ENCODE assay signal across 1 cellular context in genomic region chrX:100654256-100654655, GRCh38.
TF ChIP-seq lines count a peak whose summit lies in the region.

No MANE protein-coding gene starts in this region.

TF ChIP-seq in WTC11, 78 proteins besides CTCF, POLR2A, EP300 and RAD21 (continued from another document):
- TF ChIP-seq USF2 (CRISPR knock-in tag; IDR thresholded peaks at IDR 0.05) (peak; percentile 84), ZNF423 (CRISPR knock-in tag; IDR thresholded peaks at IDR 0.05) (no peak), ZNF281 (CRISPR knock-in tag; IDR thresholded peaks at IDR 0.05) (no peak)
TF ChIP-seq in WTC11: peak in this region for 2.
